Comparison of ENCODE assay signal across 1 cellular context in genomic region chr19:32345261-32346207, GRCh38.
TF ChIP-seq lines count a peak whose summit lies in the region.

Gene ZNF507, plus strand, starts transcription at chr19:32345610. Its CDS starts 7,221 bp downstream, at chr19:32352831.

TF ChIP-seq in IMR-90, 13 proteins besides CTCF, POLR2A, EP300 and RAD21:
- TF ChIP-seq CHD1 (IDR thresholded peaks at IDR 0.05; ENCODE audit: low read depth, low read length) = peak; percentile 53; the same call in 1 of the 2 replicates
- peak; percentile 24; the same call in 1 of the 2 replicates for TF ChIP-seq MAZ (IDR thresholded peaks at IDR 0.05; ENCODE audit: borderline replicate concordance, low read depth, low read length)
- TF ChIP-seq FOS (IDR thresholded peaks at IDR 0.05; ENCODE audit: low read depth, low read length) = peak; percentile 96
- TF ChIP-seq MAFK (IDR thresholded peaks at IDR 0.05; ENCODE audit: low read depth, low read length) = no peak
- TF ChIP-seq, protein P1, sequence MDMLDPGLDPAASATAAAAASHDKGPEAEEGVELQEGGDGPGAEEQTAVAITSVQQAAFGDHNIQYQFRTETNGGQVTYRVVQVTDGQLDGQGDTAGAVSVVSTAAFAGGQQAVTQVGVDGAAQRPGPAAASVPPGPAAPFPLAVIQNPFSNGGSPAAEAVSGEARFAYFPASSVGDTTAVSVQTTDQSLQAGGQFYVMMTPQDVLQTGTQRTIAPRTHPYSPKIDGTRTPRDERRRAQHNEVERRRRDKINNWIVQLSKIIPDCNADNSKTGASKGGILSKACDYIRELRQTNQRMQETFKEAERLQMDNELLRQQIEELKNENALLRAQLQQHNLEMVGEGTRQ (IDR thresholded peaks at IDR 0.05; ENCODE audit: low read depth, low read length) = peak; percentile 100
- TF ChIP-seq NFE2L2 (IDR thresholded peaks at IDR 0.05; ENCODE audit: low read depth, low read length) = no peak
- peak; percentile 74 for TF ChIP-seq BHLHE40 (IDR thresholded peaks at IDR 0.05; ENCODE audit: low read depth, low read length)
- peak; percentile 88 for TF ChIP-seq MXI1 (IDR thresholded peaks at IDR 0.05; ENCODE audit: borderline replicate concordance, low read depth, low read length)
